ENCODE assay signal across 8 cellular contexts in genomic region chr2:136384541-136385303, GRCh38.
DNase-seq lines count a peak whose midpoint lies in the region; ATAC-seq and TF ChIP-seq lines count a peak whose summit lies in the region.

No MANE protein-coding gene starts in this region.

- no peak for DNase-seq in Right ventricle myocardium inferior (ENCODE audit: missing footprints)
- no peak for DNase-seq in right atrium auricular region (ENCODE audit: low spot score)
- peak; percentile 30 for DNase-seq in NCI-H1092 (lab: John Stamatoyannopoulos, UW)
- peak in 33 of 34 experiments; percentile 18 to 66 (median 48) for DNase-seq in T-cell
- DNase-seq in mammary epithelial cell: peak; percentile 40
- DNase-seq in testis: peak; percentile 57

- POLR2A ChIA-PET in T-cell (lab: Charles Lee): interaction anchor here (0.5 to 1.4 kb wide), 9 partner anchors 248 to 471 kb away, joined by 3 to 5 read pairs (median 4); partner anchors contain the start of gene DARS1 (in 1 of the 2)

- no peaks in the 10 kb centered on the region for H3K27me3 ChIP-seq in right atrium auricular region
- H3K27me3 ChIP-seq in mammary epithelial cell (ENCODE audit: insufficient read depth, low read length): peaks cover 2% of the 10 kb centered on the region
- H3K27me3 ChIP-seq in liver (ENCODE audit: control insufficient read depth in 4 of 4, insufficient read depth in 4 of 4, low read length in 3 of 4): no peaks in the 10 kb centered on the region
- H3K27me3 ChIP-seq in testis: no peaks in the 10 kb centered on the region

- H3K4me1 ChIP-seq in right atrium auricular region (no peaks in the 10 kb centered on the region), mammary epithelial cell (ENCODE audit: insufficient read depth, low read length) (no peaks in the 10 kb centered on the region), liver (ENCODE audit: control insufficient read depth in 4 of 4, insufficient read depth in 4 of 4, low read length in 3 of 4) (no peaks in the 10 kb centered on the region), testis (no peaks in the 10 kb centered on the region)

- H3K9me3 ChIP-seq in right atrium auricular region (no peaks in the 10 kb centered on the region), mammary epithelial cell (replicated peaks; ENCODE audit: insufficient read depth, low read length) (no peaks in the 10 kb centered on the region), liver (ENCODE audit: control insufficient read depth in 4 of 4, low read length in 3 of 4) (no peaks in the 10 kb centered on the region), testis (no peaks in the 10 kb centered on the region)

- peaks cover 38 to 42% (median 39%) of the 10 kb centered on the region in 3 donors for H3K4me1 Mint-ChIP-seq in T-cell

- H3K9me3 Mint-ChIP-seq in T-cell: no peaks in the 10 kb centered on the region

- H3K79me2 ChIP-seq in mammary epithelial cell (ENCODE audit: insufficient read depth, low read length): no peaks in the 10 kb centered on the region

- peak overlapping the region in 1 of 3 donors; percentile 9 for H3K4me3 Mint-ChIP-seq in T-cell

- no peaks in the 10 kb centered on the region for H3K27me3 Mint-ChIP-seq in T-cell

- H3K4me3 ChIP-seq in right atrium auricular region (no peak overlapping the region), mammary epithelial cell (replicated peaks in 1 of 3; ENCODE audit: insufficient read depth in 1 of 3, low read depth in 2 of 3, low read length in 3 of 3) (no peak overlapping the region), liver (ENCODE audit: low read depth in 1 of 3, low read length in 3 of 3) (no peak overlapping the region), testis (no peak overlapping the region)

- no peak overlapping the region for H3K27ac ChIP-seq in right atrium auricular region
- H3K27ac ChIP-seq in mammary epithelial cell (ENCODE audit: insufficient read depth, low read depth, low read length): no peak overlapping the region
- H3K27ac ChIP-seq in liver (ENCODE audit: low read depth in 1 of 2, low read length in 2 of 2): no peak overlapping the region
- no peak overlapping the region for H3K27ac ChIP-seq in testis

- no peak overlapping the region for H3K4me2 ChIP-seq in mammary epithelial cell (ENCODE audit: insufficient read depth, low read depth, low read length)

- H2AFZ ChIP-seq in mammary epithelial cell (ENCODE audit: low read depth, low read length): no peak overlapping the region

- no TSS peak for BruUV-seq in mammary epithelial cell (replicated peaks; lab: Mats Ljungman, UMichigan)

- TF ChIP-seq CTCF in right atrium auricular region (IDR thresholded peaks at IDR 0.05) (peak in 1 of 2 donors; percentile 62), mammary epithelial cell (conservative IDR thresholded peaks at IDR 0.05 in 1 of 2, IDR thresholded peaks at IDR 0.05 in 1 of 2; ENCODE audit: extremely low read depth in 1 of 2, insufficient read depth in 1 of 2, low read depth in 1 of 2, low read length in 2 of 2) (peak; percentile 58 to 64), liver (IDR thresholded peaks at IDR 0.05; ENCODE audit: low read depth, low read length, missing input control) (peak; percentile 50), testis (IDR thresholded peaks at IDR 0.05) (peak; percentile 37 to 64 (median 49))

- CTCF ChIA-PET in T-cell (lab: Charles Lee): interaction anchor here (0.5 to 14.1 kb wide), 32 partner anchors 8 to 1396 kb away, joined by 3 to 287 read pairs (median 4); partner anchors contain the start of genes DARS1 (in 1 of the 2) and MCM6 (in 1 of the 2)
- CTCF ChIA-PET in mammary epithelial cell (lab: Charles Lee; ENCODE audit: low non-redundant PET): interaction anchor here (0.9 to 1.5 kb wide), 2 partner anchors 13 to 471 kb away, joined by 7 to 8 read pairs; no protein-coding TSS in a partner anchor

- no peaks in the 10 kb centered on the region for H3K36me3 ChIP-seq in right atrium auricular region
- H3K36me3 ChIP-seq in mammary epithelial cell (ENCODE audit: insufficient read depth, low read length): no peaks in the 10 kb centered on the region
- H3K36me3 ChIP-seq in liver (ENCODE audit: control insufficient read depth in 4 of 4, insufficient read depth in 3 of 4, low read depth in 1 of 4, low read length in 3 of 4): no peaks in the 10 kb centered on the region
- H3K36me3 ChIP-seq in testis (ENCODE audit: low read depth, missing control alignments): no peaks in the 10 kb centered on the region

- dilution Hi-C loops in mammary epithelial cell (cut with HindIII; ENCODE audit: low sequenced_read_pairs): no loop called here

- H3K9ac ChIP-seq in mammary epithelial cell (ENCODE audit: insufficient read depth, low read length) (no peak overlapping the region), liver (ENCODE audit: low read depth in 1 of 2, low read length in 2 of 2) (no peak overlapping the region)

- intact Hi-C loops in Right ventricle myocardium inferior (cut with DNase I) (no loop called here), mammary epithelial cell (cut with micrococcal nuclease) (loop anchor here (1.0 to 5.0 kb wide), 4 partner anchors 471 to 1395 kb away; no protein-coding TSS in a partner anchor), testis (cut with DNase I; ENCODE audit: low total_unique reads) (loop anchor here (10.0 kb wide), 1 partner anchor 470 kb away; no protein-coding TSS in a partner anchor)

- H4K20me1 ChIP-seq in mammary epithelial cell (ENCODE audit: insufficient read depth, low read length): no peaks in the 10 kb centered on the region

- no peaks in the 10 kb centered on the region for H3K36me3 Mint-ChIP-seq in T-cell

- H3K27ac Mint-ChIP-seq in T-cell: peak overlapping the region in 1 of 2 donors; percentile 97

- TF ChIP-seq POLR2A in testis (IDR thresholded peaks at IDR 0.05): no peak

- ATAC-seq in Right ventricle myocardium inferior (peak; percentile 67), HG02588 (IDR thresholded peaks at IDR 0.05; ENCODE audit: unreplicated experiment) (peak; percentile 32), T-cell (replicated peaks in 1 of 4) (peak; percentile 45 to 85 (median 76))

- TF ChIP-seq RAD21 in liver (IDR thresholded peaks at IDR 0.05): peak; percentile 72 to 79

- in situ Hi-C loops in mammary epithelial cell (cut with MboI; ENCODE audit: low sequenced_read_pairs in 2 of 2): loop anchor here in 1 of 2 donors (25.0 kb wide), 1 partner anchor 1397 kb away; no protein-coding TSS in a partner anchor

- WGBS in mammary epithelial cell (ENCODE audit: low coverage, missing lambda C conversion rate): 65% methylated on average over 3 of the region's 3 CpGs
- WGBS in liver: 33% methylated on average over 3 of the region's 3 CpGs
- WGBS in testis, 2 donors: 47 to 54% methylated on average over 3 of the region's 3 CpGs

TF ChIP-seq in liver, 16 proteins besides CTCF, POLR2A, EP300 and RAD21:
- TF ChIP-seq HNF4G (IDR thresholded peaks at IDR 0.05) (no peak), FOXA2 (IDR thresholded peaks at IDR 0.05) (no peak), YY1 (IDR thresholded peaks at IDR 0.05) (no peak), HNF4A (conservative IDR thresholded peaks at IDR 0.05) (no peak), ZBTB33 (IDR thresholded peaks at IDR 0.05) (no peak), RXRA (IDR thresholded peaks at IDR 0.05) (no peak), JUND (IDR thresholded peaks at IDR 0.05) (no peak), TAF1 (conservative IDR thresholded peaks at IDR 0.05) (no peak), ATF3 (IDR thresholded peaks at IDR 0.05) (no peak), NR2F2 (IDR thresholded peaks at IDR 0.05) (no peak)

Comparison
In these comparisons a context has a peak if more than half of its experiments do, and no peak if none do; other contexts are left out.
1. DNase-seq: peak in NCI-H1092 (single experiment), T-cell (33 of 34), mammary epithelial cell (single experiment) and testis (single experiment); none in Right ventricle myocardium inferior (single experiment) and right atrium auricular region (single experiment).
2. Peak in every context shown above with its lines, with median percentiles within 50 percentile points of each other: ATAC-seq.